In genomic region chr14:28785096-28785952, GRCh38 we compare ENCODE assay signal across 10 cellular contexts. TPM values are rescaled to one million over a fixed set of nuclear protein-coding genes. Genes with fewer than 3 reads are reported as not detected.
DNase-seq lines count a peak whose midpoint lies in the region; ATAC-seq and TF ChIP-seq lines count a peak whose summit lies in the region.
"Had no signal": no experiment of that assay in that cellular context is flagged by ENCODE, and none has a peak within 500 bp of the region (broad histone marks: within the 10 kb centered on the region; RNA-seq: fewer than 3 reads in every experiment).

No MANE protein-coding gene starts in this region.

- peak overlapping the region; percentile 53 for H3K9ac ChIP-seq in iPS-18a (ENCODE audit: low read length)

- H3K4me2 ChIP-seq in PC-9, result no peak overlapping the region
- H3K4me2 ChIP-seq: A549 had no signal

- H3K9me3 ChIP-seq in T-helper 17 cell (ENCODE audit: control insufficient read depth, low read length, poor library complexity, severe bottlenecking) (no peaks in the 10 kb centered on the region), iPS-18a (ENCODE audit: control insufficient read depth, low read depth, low read length) (no peaks in the 10 kb centered on the region), PC-9 (ENCODE audit: insufficient read depth, low read depth) (no peaks in the 10 kb centered on the region)
- H3K9me3 ChIP-seq: A549, body of pancreas had no signal

- H3K4me3 ChIP-seq in iPS-18a (ENCODE audit: low read length) (peak overlapping the region; percentile 69), PC-9 (no peak overlapping the region)
- H3K4me3 ChIP-seq: A549, body of pancreas had no signal

- no peaks in the 10 kb centered on the region for H3F3A ChIP-seq in PC-9 (ENCODE audit: insufficient read depth, low read depth)

- H3K36me3 Mint-ChIP-seq in T-helper 17 cell (ENCODE audit: low read depth), result no peaks in the 10 kb centered on the region

- no peak for TF ChIP-seq CTCF in PC-9 (conservative IDR thresholded peaks at IDR 0.05)

- peak overlapping the region; percentile 5 for H3K4me3 Mint-ChIP-seq in T-helper 17 cell

- POLR2A ChIA-PET in PC-9 (lab: Charles Lee; ENCODE audit: unreplicated experiment), result no interaction called here

- peaks cover 7% of the 10 kb centered on the region for H3K27me3 Mint-ChIP-seq in T-helper 17 cell

- H3K27ac ChIP-seq in iPS-18a (ENCODE audit: low read length), result no peak overlapping the region
- peak overlapping the region; percentile 91 for H3K27ac ChIP-seq in temporal lobe (ENCODE audit: low read depth, low read length)
- H3K27ac ChIP-seq in PC-9, result no peak overlapping the region
- H3K27ac ChIP-seq: A549, body of pancreas had no signal

- intact Hi-C loops in PC-9 (cut with micrococcal nuclease; ENCODE audit: unreplicated experiment), result no loop called here

- DNase-seq in NCI-H2081 (lab: John Stamatoyannopoulos, UW) (peak; percentile 85 to 89), NCI-H2081 treated with DMSO at 0.1 percent for 48 hours (lab: John Stamatoyannopoulos, UW) (no peak), T-helper 17 cell (no peak), PC-9 (no peak)
- DNase-seq: body of pancreas had no signal

- H4K20me1 ChIP-seq in PC-9 (ENCODE audit: insufficient read depth), result no peaks in the 10 kb centered on the region

- ATAC-seq in T-helper 17 cell (no peak), GM18867 (IDR thresholded peaks at IDR 0.05; ENCODE audit: unreplicated experiment) (no peak), GM18870 (IDR thresholded peaks at IDR 0.05; ENCODE audit: unreplicated experiment) (no peak)
- ATAC-seq: A549, body of pancreas had no signal

- peaks cover 2% of the 10 kb centered on the region for H3K4me1 Mint-ChIP-seq in T-helper 17 cell

- CTCF ChIA-PET in PC-9 (lab: Charles Lee), result no interaction called here

- H2AFZ ChIP-seq in PC-9, result no peak overlapping the region

- H3K9me2 ChIP-seq in PC-9 (ENCODE audit: insufficient read depth), result no peaks in the 10 kb centered on the region

- H3K27me3 ChIP-seq in iPS-18a (ENCODE audit: control insufficient read depth, insufficient read depth, low read length), result peaks cover 75% of the 10 kb centered on the region
- H3K27me3 ChIP-seq in PC-9 (ENCODE audit: insufficient read depth, low read depth), result no peaks in the 10 kb centered on the region

- H3K27ac Mint-ChIP-seq in T-helper 17 cell, result no peak overlapping the region

- H3K79me2 ChIP-seq in PC-9 (ENCODE audit: low read depth), result no peaks in the 10 kb centered on the region

- H3K4me1 ChIP-seq in iPS-18a (ENCODE audit: control insufficient read depth, low read depth, low read length) (peaks cover 25% of the 10 kb centered on the region), PC-9 (replicated peaks; ENCODE audit: insufficient read depth) (no peaks in the 10 kb centered on the region)
- H3K4me1 ChIP-seq: A549 had no signal

- H3K36me3 ChIP-seq in iPS-18a (ENCODE audit: control insufficient read depth, low read depth, low read length) (no peaks in the 10 kb centered on the region), PC-9 (ENCODE audit: low read depth) (no peaks in the 10 kb centered on the region)

- no TSS peak for BruUV-seq in PC-9 (replicated peaks; lab: Mats Ljungman, UMichigan)

RNA-seq across cellular contexts. Expression of gene FOXG1, which starts 18.7 kb away (rescaled TPM):
- total RNA-seq in T-helper 17 cell, result not detected
- total RNA-seq in temporal lobe, result 54.8 TPM
- total RNA-seq in PC-9 (2021), result not detected in 2 replicates
- total RNA-seq: body of pancreas had no signal

Comparison
In these comparisons a context has a peak if more than half of its experiments do, and no peak if none do; other contexts are left out.
1. DNase-seq: peak in NCI-H2081 (2 of 2); none in NCI-H2081 treated with DMSO at 0.1 percent for 48 hours (single experiment), T-helper 17 cell (0 of 3) and PC-9 (0 of 2).
2. RNA of gene FOXG1, which starts 18.7 kb away (total RNA-seq): 54.8 TPM in temporal lobe (single experiment); not detected in T-helper 17 cell and not detected in PC-9; every median in the first group is over 10 times any median in the second.